In genomic region chr2:17540813-17541513, GRCh38 we compare ENCODE assay signal across 1 cellular context.
A peak's percentile ranks its signal among the peaks of the same experiment; 100 is the strongest.
TF ChIP-seq lines count a peak whose summit lies in the region.

No MANE protein-coding gene starts in this region.

TF ChIP-seq in H1, 55 proteins besides CTCF, POLR2A, EP300 and RAD21:
- TF ChIP-seq SIN3A (conservative IDR thresholded peaks at IDR 0.05 in 1 of 2, IDR thresholded peaks at IDR 0.05 in 1 of 2; ENCODE audit: low read depth in 1 of 2, low read length in 2 of 2) (peak in 1 of 2 experiments; percentile 36; a peak in 2 of 4 replicates), SP4 (IDR thresholded peaks at IDR 0.05; ENCODE audit: low read length) (no peak)
